ENCODE assay signal across 15 cellular contexts in the genomic region with DNA sequence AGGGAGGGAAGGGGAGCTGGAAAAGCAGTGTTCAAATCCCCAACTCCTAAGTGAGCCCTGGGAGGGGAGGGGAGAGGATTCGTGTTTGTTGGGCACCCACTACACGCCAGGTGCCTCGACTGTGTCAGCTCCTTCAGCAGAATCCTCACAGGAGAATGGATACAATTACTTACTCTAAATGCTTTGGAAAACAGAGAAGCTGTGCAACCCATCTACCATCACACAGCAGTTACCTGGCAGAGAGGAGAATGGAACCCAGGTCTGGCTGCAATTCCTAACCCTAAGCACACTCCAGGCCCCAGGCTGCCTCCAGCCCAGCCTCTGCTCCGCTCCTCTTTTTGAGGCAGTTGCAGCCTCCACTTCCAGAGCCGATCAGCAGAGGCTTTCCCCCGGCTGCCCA.
A peak's percentile ranks its signal among the peaks of the same experiment; 100 is the strongest.
DNase-seq lines count a peak whose midpoint lies in the region; ATAC-seq, FAIRE-seq and TF ChIP-seq lines count a peak whose summit lies in the region.
"Had no signal": no experiment of that assay in that cellular context is flagged by ENCODE, and none has a peak within 500 bp of the region (broad histone marks: within the 10 kb centered on the region; RNA-seq: fewer than 3 reads in every experiment).

No MANE protein-coding gene starts in this region.

- H3F3A ChIP-seq in GM23248 (ENCODE audit: insufficient read depth): 0 out of 2 replicates have a peak, but pooled peaks cover 3% of the 10 kb centered on the region

- H3K4me3 Mint-ChIP-seq in stimulated activated memory B cell treated with anti-CD40 and anti-IgM and Interleukin-4, amounts not matched to agents 10 μg/mL and 1 μg/mL and 100 μg/mL, for 72 hours: no peak overlapping the region
- H3K4me3 Mint-ChIP-seq: CD14-positive monocyte, neural progenitor cell had no signal

- H3K9me2 ChIP-seq in GM23248 (ENCODE audit: insufficient read depth): no peaks in the 10 kb centered on the region

- no peaks in the 10 kb centered on the region for H3K4me1 Mint-ChIP-seq in stimulated activated memory B cell treated with anti-CD40 and anti-IgM and Interleukin-4, amounts not matched to agents 10 μg/mL and 1 μg/mL and 100 μg/mL, for 72 hours

- H3K9me3 ChIP-seq in GM23248 (ENCODE audit: low read depth) (no peaks in the 10 kb centered on the region), body of pancreas (no peaks in the 10 kb centered on the region), right lobe of liver (no peaks in the 10 kb centered on the region), stomach smooth muscle (ENCODE audit: control insufficient read depth in 2 of 2, low read length in 2 of 2) (no peaks in the 10 kb centered on the region)

- peak overlapping the region; percentile 44; the same call in 1 of the 2 replicates for H3K27ac ChIP-seq in GM23248
- H3K27ac ChIP-seq in body of pancreas: peak overlapping the region in 3 of 4 donors; percentile 16 to 79 (median 52)
- peak overlapping the region; percentile 36 to 74 (median 49) for H3K27ac ChIP-seq in right lobe of liver
- H3K27ac ChIP-seq in stomach smooth muscle (ENCODE audit: low read length): peak overlapping the region; percentile 60
- H3K27ac ChIP-seq: cardiac muscle cell, neural progenitor cell had no signal

- H3K79me2 ChIP-seq in GM23248 (ENCODE audit: insufficient read depth): no peaks in the 10 kb centered on the region

- TF ChIP-seq CTCF in body of pancreas (IDR thresholded peaks at IDR 0.05) (no peak), right lobe of liver (IDR thresholded peaks at IDR 0.05) (no peak)

- no peak overlapping the region for H3K4me3 ChIP-seq in GM23248
- no peak overlapping the region for H3K4me3 ChIP-seq in body of pancreas
- no peak overlapping the region for H3K4me3 ChIP-seq in right lobe of liver
- H3K4me3 ChIP-seq in stomach smooth muscle (ENCODE audit: low read length in 2 of 2): no peak overlapping the region
- H3K4me3 ChIP-seq: cardiac muscle cell, heart left ventricle, neural progenitor cell had no signal

- peaks cover 28% of the 10 kb centered on the region for H3K4me1 ChIP-seq in GM23248 (ENCODE audit: insufficient read depth)
- H3K4me1 ChIP-seq in body of pancreas: peaks cover 40% of the 10 kb centered on the region
- peaks cover 0 to 26% (median 11%) of the 10 kb centered on the region in 4 donors for H3K4me1 ChIP-seq in right lobe of liver
- H3K4me1 ChIP-seq in stomach smooth muscle (ENCODE audit: control insufficient read depth, insufficient read depth, low read length): peaks cover 10% of the 10 kb centered on the region

- H2AFZ ChIP-seq in GM23248: no peak overlapping the region
- H2AFZ ChIP-seq: neural progenitor cell had no signal

- no peaks in the 10 kb centered on the region for H3K36me3 Mint-ChIP-seq in stimulated activated memory B cell treated with anti-CD40 and anti-IgM and Interleukin-4, amounts not matched to agents 10 μg/mL and 1 μg/mL and 100 μg/mL, for 72 hours
- H3K36me3 Mint-ChIP-seq: neural progenitor cell had no signal

- TF ChIP-seq POLR2A in body of pancreas (IDR thresholded peaks at IDR 0.05) (no peak), right lobe of liver (IDR thresholded peaks at IDR 0.05) (no peak), H54 (IDR thresholded peaks at IDR 0.05; ENCODE audit: low read depth, low read length) (no peak)

- peaks cover 7% of the 10 kb centered on the region for H3K9me3 Mint-ChIP-seq in stimulated activated memory B cell treated with anti-CD40 and anti-IgM and Interleukin-4, amounts not matched to agents 10 μg/mL and 1 μg/mL and 100 μg/mL, for 72 hours
- H3K9me3 Mint-ChIP-seq: neural progenitor cell had no signal

- DNase-seq in GM23248: no peak
- DNase-seq in body of pancreas: no peak
- no peak for DNase-seq in right lobe of liver
- no peak for DNase-seq in DMS114 treated with DMSO at 0.1 percent for 48 hours (lab: John Stamatoyannopoulos, UW; ENCODE audit: unreplicated experiment)
- DNase-seq in H54 (ENCODE audit: insufficient read length, low spot score): no peak
- no peak for DNase-seq in activated T-cell treated with anti-CD3 and anti-CD28 coated beads, Interleukin-2, amount 50 U/mL, for 48 hours
- DNase-seq: activated naive CD4-positive, alpha-beta T cell treated with Interleukin-2 at 50 U/mL for 16 hours; NCI-H1048 had no signal

- no peak for FAIRE-seq in H54 (lab: Jason Lieb, UNC)
- FAIRE-seq: endometrium had no signal

- H3K27me3 Mint-ChIP-seq in stimulated activated memory B cell treated with anti-CD40 and anti-IgM and Interleukin-4, amounts not matched to agents 10 μg/mL and 1 μg/mL and 100 μg/mL, for 72 hours: peaks cover 41% of the 10 kb centered on the region

- 64 to 70% methylated on average over 5 to 6 of the region's 6 CpGs for WGBS in GM23248 (ENCODE audit: low coverage in 1 of 2, low lambda C conversion rate in 2 of 2, missing lambda C conversion rate in 2 of 2), 2 experiments
- whole genome bisulfite sequencing in body of pancreas, 2 donors: 87 to 88% methylated on average over 6 of the region's 6 CpGs
- 87% methylated on average over 6 of the region's 6 CpGs for WGBS in right lobe of liver (ENCODE audit: insufficient coverage, low coverage, low lambda C conversion rate, missing lambda C conversion rate)

- no peak overlapping the region for H3K9ac ChIP-seq in GM23248
- H3K9ac ChIP-seq in stomach smooth muscle (ENCODE audit: low read length in 2 of 2): peak overlapping the region in 1 of 2 donors; percentile 36
- H3K9ac ChIP-seq: neural progenitor cell had no signal

- no peaks in the 10 kb centered on the region for H3K36me3 ChIP-seq in GM23248 (ENCODE audit: low read depth)
- H3K36me3 ChIP-seq in body of pancreas (replicated peaks in 1 of 2; ENCODE audit: insufficient read depth in 1 of 2, low read depth in 2 of 2): no peaks in the 10 kb centered on the region
- H3K36me3 ChIP-seq in right lobe of liver: no peaks in the 10 kb centered on the region
- no peaks in the 10 kb centered on the region for H3K36me3 ChIP-seq in stomach smooth muscle (ENCODE audit: control insufficient read depth in 2 of 2, insufficient read depth in 2 of 2, low read length in 2 of 2)
- H3K36me3 ChIP-seq: cardiac muscle cell, heart left ventricle, neural progenitor cell had no signal

- in situ Hi-C loops in GM23248 (cut with MboI): no loop called here

- no peak overlapping the region for H3K27ac Mint-ChIP-seq in stimulated activated memory B cell treated with anti-CD40 and anti-IgM and Interleukin-4, amounts not matched to agents 10 μg/mL and 1 μg/mL and 100 μg/mL, for 72 hours

- intact Hi-C loops in body of pancreas (cut with DNase I): no loop called here
- intact Hi-C loops in right lobe of liver (cut with DNase I): no loop called here

- peak overlapping the region; percentile 23 for H3K4me2 ChIP-seq in GM23248 (ENCODE audit: unreplicated experiment)
- H3K4me2 ChIP-seq: neural progenitor cell had no signal

- ATAC-seq in body of pancreas (no peak), right lobe of liver (no peak)
- ATAC-seq in stimulated activated memory B cell treated with anti-CD40 and anti-IgM and Interleukin-4, amounts not matched to agents 10 μg/mL and 1 μg/mL and 100 μg/mL, for 72 hours: no peak

- no peaks in the 10 kb centered on the region for H4K20me1 ChIP-seq in GM23248 (ENCODE audit: insufficient read depth)

- H3K27me3 ChIP-seq in GM23248 (replicated peaks; ENCODE audit: insufficient read depth) (no peaks in the 10 kb centered on the region), body of pancreas (no peaks in the 10 kb centered on the region), right lobe of liver (no peaks in the 10 kb centered on the region), stomach smooth muscle (ENCODE audit: control insufficient read depth in 1 of 2, insufficient read depth in 2 of 2, low read length in 2 of 2) (no peaks in the 10 kb centered on the region)
- H3K27me3 ChIP-seq: cardiac muscle cell, heart left ventricle, neural progenitor cell had no signal
